ENCODE assay signal across 9 cellular contexts in genomic region chr2:207993141-207993763, GRCh38. TPM values are rescaled to one million over a fixed set of nuclear protein-coding genes. Genes with fewer than 3 reads are reported as not detected.
DNase-seq lines count a peak whose midpoint lies in the region; ATAC-seq and TF ChIP-seq lines count a peak whose summit lies in the region.
"Had no signal": no experiment of that assay in that cellular context is flagged by ENCODE, and none has a peak within 500 bp of the region (broad histone marks: within the 10 kb centered on the region; RNA-seq: fewer than 3 reads in every experiment).

No MANE protein-coding gene starts in this region.

- H3K9me3 ChIP-seq in RWPE2 (ENCODE audit: severe bottlenecking), result no peaks in the 10 kb centered on the region
- H3K9me3 ChIP-seq in mesenchymal stem cell (ENCODE audit: control insufficient read depth, low read length), result no peaks in the 10 kb centered on the region

- H2AFZ ChIP-seq in mesenchymal stem cell (ENCODE audit: low read depth, low read length), result no peak overlapping the region
- H2AFZ ChIP-seq: GM23338 had no signal

- H3K18ac ChIP-seq in mesenchymal stem cell (ENCODE audit: low read depth in 1 of 2, low read length in 2 of 2), result no peak overlapping the region

- H4K91ac ChIP-seq in mesenchymal stem cell (ENCODE audit: low read length), result no peak overlapping the region

- no peak for DNase-seq in RWPE2 (ENCODE audit: low spot score)
- DNase-seq in mesenchymal stem cell, result no peak
- DNase-seq in HuH-7.5 (ENCODE audit: low spot score), result no peak
- no peak for DNase-seq in amniotic stem cell (lab: John Stamatoyannopoulos, UW)
- no peak for DNase-seq in stimulated activated CD4-positive, alpha-beta T cell treated with anti-CD3 and anti-CD28 coated beads, Interleukin-12 subunit alpha, Interleukin-12 subunit beta, amount 100 ng/mL, for 4 hours
- DNase-seq: activated naive CD4-positive, alpha-beta T cell had no signal

- H2BK5ac ChIP-seq in mesenchymal stem cell (ENCODE audit: low read depth, low read length, poor library complexity, severe bottlenecking), result no peak overlapping the region

- no peak overlapping the region for H3K27ac ChIP-seq in RWPE2 (ENCODE audit: poor library complexity, severe bottlenecking)
- no peak overlapping the region for H3K27ac ChIP-seq in mesenchymal stem cell (ENCODE audit: low read length, poor library complexity, severe bottlenecking)

- H3K23ac ChIP-seq in mesenchymal stem cell (ENCODE audit: low read length in 2 of 2), result no peak overlapping the region

- H3K27me3 ChIP-seq in RWPE2 (ENCODE audit: insufficient read depth, poor library complexity, severe bottlenecking) (no peaks in the 10 kb centered on the region), mesenchymal stem cell (ENCODE audit: control insufficient read depth in 1 of 2, insufficient read depth in 1 of 2, low read length in 2 of 2) (no peaks in the 10 kb centered on the region)

- peaks cover 6% of the 10 kb centered on the region for H3K4me1 ChIP-seq in RWPE2 (ENCODE audit: insufficient read depth, poor library complexity, severe bottlenecking)
- no peaks in the 10 kb centered on the region for H3K4me1 ChIP-seq in mesenchymal stem cell (ENCODE audit: control insufficient read depth, insufficient read depth, low read depth, low read length)

- H2BK15ac ChIP-seq in mesenchymal stem cell (ENCODE audit: low read depth, poor library complexity, severe bottlenecking), result no peak overlapping the region

- H3K79me1 ChIP-seq in mesenchymal stem cell (replicated peaks; ENCODE audit: low read length, poor library complexity, severe bottlenecking), result peaks cover 15% of the 10 kb centered on the region

- no peak overlapping the region for H3K4ac ChIP-seq in mesenchymal stem cell (ENCODE audit: low read depth in 1 of 2, low read length in 2 of 2)

- H3K36me3 ChIP-seq in RWPE2 (ENCODE audit: low read depth), result no peaks in the 10 kb centered on the region
- H3K36me3 ChIP-seq in mesenchymal stem cell (ENCODE audit: control insufficient read depth in 1 of 2, insufficient read depth in 2 of 2, low read depth in 1 of 2, low read length in 2 of 2), result no peaks in the 10 kb centered on the region

- H2AK5ac ChIP-seq in mesenchymal stem cell (ENCODE audit: low read length, severe bottlenecking), result no peak overlapping the region

- no peak overlapping the region for H3K14ac ChIP-seq in mesenchymal stem cell (ENCODE audit: low read length in 2 of 2)

- no peak overlapping the region for H3K4me3 ChIP-seq in RWPE2 (ENCODE audit: severe bottlenecking)
- H3K4me3 ChIP-seq in mesenchymal stem cell (ENCODE audit: insufficient read depth in 1 of 2, low read depth in 1 of 2, low read length in 2 of 2), result no peak overlapping the region
- H3K4me3 ChIP-seq: GM23338 had no signal

- no peak overlapping the region for H4K8ac ChIP-seq in mesenchymal stem cell (ENCODE audit: low read length)

- ATAC-seq in GM18867 (IDR thresholded peaks at IDR 0.05; ENCODE audit: unreplicated experiment) (peak; percentile 57), HG02973 (IDR thresholded peaks at IDR 0.05; ENCODE audit: unreplicated experiment) (peak; percentile 79), RWPE2 (ENCODE audit: low read depth) (peak; percentile 82)
- ATAC-seq: GM23338 had no signal

- no peak for TF ChIP-seq CTCF in RWPE2 (IDR thresholded peaks at IDR 0.05; ENCODE audit: poor library complexity, severe bottlenecking)

- WGBS in mesenchymal stem cell, result 93% methylated on average over 3 of the region's 4 CpGs

- peak overlapping the region; percentile 50 for H3K9ac ChIP-seq in mesenchymal stem cell (ENCODE audit: low read length)

- H2BK12ac ChIP-seq in mesenchymal stem cell (ENCODE audit: low read length in 2 of 2), result no peak overlapping the region

- no peak overlapping the region for H2BK120ac ChIP-seq in mesenchymal stem cell (ENCODE audit: low read depth, low read length)

- H3K4me2 ChIP-seq in mesenchymal stem cell (ENCODE audit: low read length, poor library complexity, severe bottlenecking), result no peak overlapping the region
- H3K4me2 ChIP-seq: GM23338 had no signal

RNA-seq across cellular contexts. Expression of gene PLEKHM3, which starts 32.1 kb away (rescaled TPM):
- 3.5 TPM for polyA plus RNA-seq in mesenchymal stem cell (2013, experiment 1 of 2)
- 3.6 TPM for polyA plus RNA-seq in mesenchymal stem cell (2013, experiment 2 of 2)
